1 cellular context compared by ENCODE assay signal in the genomic region with DNA sequence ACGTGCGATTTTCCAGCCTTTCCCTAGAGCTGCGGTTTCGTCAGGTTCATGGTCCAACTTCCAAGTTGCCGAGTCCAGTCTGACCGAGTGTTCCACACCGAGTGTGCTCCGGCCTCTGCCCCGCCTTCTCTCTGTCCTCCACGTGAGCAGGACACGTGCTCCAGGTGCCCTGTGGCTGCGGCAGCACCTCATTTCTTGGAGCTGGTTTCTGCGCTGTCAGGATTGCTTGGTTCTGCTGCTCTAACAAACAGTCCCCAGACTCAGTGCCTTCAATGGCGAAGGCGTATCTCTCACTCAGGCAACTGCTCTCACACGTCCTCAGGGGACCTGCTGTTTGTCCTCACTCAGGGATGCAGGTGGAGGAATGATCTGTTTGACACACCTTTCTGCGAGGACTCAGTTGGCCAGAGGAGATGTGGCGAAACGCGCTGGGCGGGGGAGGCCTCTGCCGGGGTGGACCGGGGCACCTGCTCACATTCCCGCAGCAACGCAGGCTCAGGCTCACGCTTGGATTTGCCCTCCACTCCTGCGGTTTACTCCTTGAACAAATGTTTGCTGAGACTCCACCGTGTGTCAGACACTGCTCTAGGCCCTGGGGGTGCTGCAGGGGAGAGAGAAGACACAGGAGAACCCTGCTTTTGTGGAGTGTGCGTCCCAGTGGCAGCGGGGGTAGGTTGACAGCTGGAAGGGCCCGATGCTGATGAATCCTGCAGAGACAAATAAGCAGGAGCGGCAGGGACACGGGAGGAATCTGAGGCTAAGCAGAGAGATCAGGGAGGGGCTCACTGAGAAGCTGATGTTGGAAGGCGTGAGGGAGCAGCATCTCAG.
A peak's percentile ranks its signal among the peaks of the same experiment; 100 is the strongest.
TF ChIP-seq lines count a peak whose summit lies in the region.

No MANE protein-coding gene starts in this region.

TF ChIP-seq in HepG2, 621 proteins besides CTCF, POLR2A, EP300 and RAD21 (continued from another document and continues in another):
- TF ChIP-seq, protein P1, sequence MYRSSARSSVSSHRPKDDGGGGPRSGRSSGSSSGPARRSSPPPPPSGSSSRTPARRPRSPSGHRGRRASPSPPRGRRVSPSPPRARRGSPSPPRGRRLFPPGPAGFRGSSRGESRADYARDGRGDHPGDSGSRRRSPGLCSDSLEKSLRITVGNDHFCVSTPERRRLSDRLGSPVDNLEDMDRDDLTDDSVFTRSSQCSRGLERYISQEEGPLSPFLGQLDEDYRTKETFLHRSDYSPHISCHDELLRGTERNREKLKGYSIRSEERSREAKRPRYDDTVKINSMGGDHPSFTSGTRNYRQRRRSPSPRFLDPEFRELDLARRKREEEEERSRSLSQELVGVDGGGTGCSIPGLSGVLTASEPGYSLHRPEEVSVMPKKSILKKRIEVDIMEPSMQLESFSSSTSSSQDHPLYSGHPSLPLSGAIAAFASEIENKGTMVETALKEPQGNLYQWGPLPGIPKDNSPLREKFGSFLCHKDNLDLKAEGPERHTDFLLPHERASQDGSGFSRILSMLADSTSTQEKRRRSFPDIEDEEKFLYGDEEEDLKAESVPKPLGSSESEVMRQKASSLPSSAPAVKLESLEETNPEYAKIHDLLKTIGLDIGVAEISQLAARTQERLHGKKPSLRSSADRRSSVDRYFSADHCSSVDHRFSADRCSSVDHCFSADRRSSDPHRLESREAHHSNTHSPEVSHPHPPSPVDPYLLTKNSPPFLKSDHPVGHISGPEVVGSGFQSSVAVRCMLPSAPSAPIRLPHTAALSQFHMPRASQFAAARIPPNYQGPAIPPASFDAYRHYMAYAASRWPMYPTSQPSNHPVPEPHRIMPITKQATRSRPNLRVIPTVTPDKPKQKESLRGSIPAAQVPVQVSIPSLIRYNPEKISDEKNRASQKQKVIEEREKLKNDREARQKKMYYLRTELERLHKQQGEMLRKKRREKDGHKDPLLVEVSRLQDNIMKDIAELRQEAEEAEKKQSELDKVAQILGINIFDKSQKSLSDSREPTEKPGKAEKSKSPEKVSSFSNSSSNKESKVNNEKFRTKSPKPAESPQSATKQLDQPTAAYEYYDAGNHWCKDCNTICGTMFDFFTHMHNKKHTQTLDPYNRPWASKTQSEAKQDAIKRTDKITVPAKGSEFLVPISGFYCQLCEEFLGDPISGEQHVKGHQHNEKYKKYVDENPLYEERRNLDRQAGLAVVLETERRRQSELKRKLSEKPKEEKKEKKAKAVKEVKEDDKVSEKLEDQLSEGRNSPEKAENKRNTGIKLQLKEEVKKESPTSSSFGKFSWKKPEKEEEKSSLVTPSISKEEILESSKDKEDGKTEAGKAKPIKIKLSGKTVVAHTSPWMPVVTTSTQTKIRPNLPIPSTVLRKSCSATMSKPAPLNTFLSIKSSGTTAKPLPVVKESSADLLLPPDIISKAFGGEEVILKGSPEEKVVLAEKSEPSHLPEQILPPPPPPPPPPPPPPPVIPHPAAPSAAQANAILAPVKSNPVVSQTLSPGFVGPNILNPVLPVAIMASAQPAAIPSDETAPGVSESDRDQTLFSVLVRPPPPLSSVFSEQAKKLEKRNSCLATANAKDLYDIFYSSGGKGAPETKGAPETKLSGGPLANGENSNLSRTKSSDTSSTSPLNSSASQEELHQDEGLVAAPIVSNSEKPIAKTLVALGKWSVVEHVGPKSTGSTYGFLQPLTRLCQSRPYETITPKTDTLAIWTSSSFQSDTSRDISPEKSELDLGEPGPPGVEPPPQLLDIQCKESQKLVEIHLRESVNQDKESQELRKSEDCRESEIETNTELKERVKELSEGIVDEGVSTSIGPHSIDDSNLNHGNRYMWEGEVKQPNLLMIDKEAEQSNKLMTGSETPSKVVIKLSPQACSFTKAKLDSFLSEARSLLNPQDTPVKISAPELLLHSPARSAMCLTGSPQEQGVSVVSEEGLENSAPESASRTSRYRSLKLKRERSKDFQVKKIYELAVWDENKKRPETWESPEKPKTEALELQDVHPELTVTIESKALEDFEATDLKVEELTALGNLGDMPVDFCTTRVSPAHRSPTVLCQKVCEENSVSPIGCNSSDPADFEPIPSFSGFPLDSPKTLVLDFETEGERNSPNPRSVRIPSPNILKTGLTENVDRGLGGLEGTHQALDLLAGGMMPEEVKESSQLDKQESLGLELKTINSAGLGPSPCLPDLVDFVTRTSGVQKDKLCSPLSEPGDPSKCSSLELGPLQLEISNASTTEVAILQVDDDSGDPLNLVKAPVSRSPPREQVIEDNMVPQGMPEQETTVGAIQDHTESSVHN (CRISPR knock-in tag; IDR thresholded peaks at IDR 0.05), result peak; percentile 85; the same call in 1 of the 2 replicates
- peak; percentile 97 for TF ChIP-seq ZNF441 (CRISPR knock-in tag; IDR thresholded peaks at IDR 0.05; ENCODE audit: borderline replicate concordance)
- peak; percentile 89 for TF ChIP-seq ZNF589 (CRISPR knock-in tag; conservative IDR thresholded peaks at IDR 0.05)
- TF ChIP-seq, protein P2, sequence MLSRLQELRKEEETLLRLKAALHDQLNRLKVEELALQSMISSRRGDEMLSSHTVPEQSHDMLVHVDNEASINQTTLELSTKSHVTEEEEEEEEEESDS (CRISPR knock-in tag; IDR thresholded peaks at IDR 0.05; ENCODE audit: borderline replicate concordance), result peak; percentile 79; the same call in 1 of the 2 replicates
- no peak for TF ChIP-seq KDM4B (CRISPR knock-in tag; IDR thresholded peaks at IDR 0.05)
- no peak for TF ChIP-seq ZNF3 (CRISPR knock-in tag; IDR thresholded peaks at IDR 0.05)
- 0 out of 2 replicates have a peak, but pooled peaks have one; percentile 43 for TF ChIP-seq YEATS2 (CRISPR knock-in tag; IDR thresholded peaks at IDR 0.05; ENCODE audit: borderline replicate concordance)
- no peak for TF ChIP-seq GABPA (IDR thresholded peaks at IDR 0.05; ENCODE audit: low read depth, low read length)
- TF ChIP-seq GABPA (CRISPR knock-in tag; IDR thresholded peaks at IDR 0.05; ENCODE audit: low read depth), result peak; percentile 24; the same call in 1 of the 2 replicates
- no peak for TF ChIP-seq GTF3A (CRISPR knock-in tag; conservative IDR thresholded peaks at IDR 0.05)
- peak; percentile 21; the same call in 1 of the 2 replicates for TF ChIP-seq EED (CRISPR knock-in tag; IDR thresholded peaks at IDR 0.05)
- TF ChIP-seq, protein P3, sequence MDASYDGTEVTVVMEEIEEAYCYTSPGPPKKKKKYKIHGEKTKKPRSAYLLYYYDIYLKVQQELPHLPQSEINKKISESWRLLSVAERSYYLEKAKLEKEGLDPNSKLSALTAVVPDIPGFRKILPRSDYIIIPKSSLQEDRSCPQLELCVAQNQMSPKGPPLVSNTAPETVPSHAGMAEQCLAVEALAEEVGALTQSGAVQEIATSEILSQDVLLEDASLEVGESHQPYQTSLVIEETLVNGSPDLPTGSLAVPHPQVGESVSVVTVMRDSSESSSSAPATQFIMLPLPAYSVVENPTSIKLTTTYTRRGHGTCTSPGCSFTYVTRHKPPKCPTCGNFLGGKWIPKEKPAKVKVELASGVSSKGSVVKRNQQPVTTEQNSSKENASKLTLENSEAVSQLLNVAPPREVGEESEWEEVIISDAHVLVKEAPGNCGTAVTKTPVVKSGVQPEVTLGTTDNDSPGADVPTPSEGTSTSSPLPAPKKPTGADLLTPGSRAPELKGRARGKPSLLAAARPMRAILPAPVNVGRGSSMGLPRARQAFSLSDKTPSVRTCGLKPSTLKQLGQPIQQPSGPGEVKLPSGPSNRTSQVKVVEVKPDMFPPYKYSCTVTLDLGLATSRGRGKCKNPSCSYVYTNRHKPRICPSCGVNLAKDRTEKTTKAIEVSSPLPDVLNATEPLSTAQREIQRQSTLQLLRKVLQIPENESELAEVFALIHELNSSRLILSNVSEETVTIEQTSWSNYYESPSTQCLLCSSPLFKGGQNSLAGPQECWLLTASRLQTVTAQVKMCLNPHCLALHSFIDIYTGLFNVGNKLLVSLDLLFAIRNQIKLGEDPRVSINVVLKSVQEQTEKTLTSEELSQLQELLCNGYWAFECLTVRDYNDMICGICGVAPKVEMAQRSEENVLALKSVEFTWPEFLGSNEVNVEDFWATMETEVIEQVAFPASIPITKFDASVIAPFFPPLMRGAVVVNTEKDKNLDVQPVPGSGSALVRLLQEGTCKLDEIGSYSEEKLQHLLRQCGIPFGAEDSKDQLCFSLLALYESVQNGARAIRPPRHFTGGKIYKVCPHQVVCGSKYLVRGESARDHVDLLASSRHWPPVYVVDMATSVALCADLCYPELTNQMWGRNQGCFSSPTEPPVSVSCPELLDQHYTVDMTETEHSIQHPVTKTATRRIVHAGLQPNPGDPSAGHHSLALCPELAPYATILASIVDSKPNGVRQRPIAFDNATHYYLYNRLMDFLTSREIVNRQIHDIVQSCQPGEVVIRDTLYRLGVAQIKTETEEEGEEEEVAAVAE (CRISPR knock-in tag; IDR thresholded peaks at IDR 0.05; ENCODE audit: borderline replicate concordance), result 0 out of 2 replicates have a peak, but pooled peaks have one; percentile 59
- TF ChIP-seq ZNF619 (CRISPR knock-in tag; IDR thresholded peaks at IDR 0.05), result no peak
- peak; percentile 41; the same call in 1 of the 2 replicates for TF ChIP-seq HMG20A (CRISPR knock-in tag; IDR thresholded peaks at IDR 0.05; ENCODE audit: borderline replicate concordance)
- 0 out of 2 replicates have a peak, but pooled peaks have one; percentile 14 for TF ChIP-seq NR2C2 (CRISPR knock-in tag; IDR thresholded peaks at IDR 0.05; ENCODE audit: borderline replicate concordance)
- no peak for TF ChIP-seq KLF9 (CRISPR knock-in tag; IDR thresholded peaks at IDR 0.05; ENCODE audit: low read depth)
- TF ChIP-seq BORCS8-MEF2B (CRISPR knock-in tag; IDR thresholded peaks at IDR 0.05), result peak; percentile 68; the same call in 1 of the 2 replicates
- TF ChIP-seq ZNF430 (CRISPR knock-in tag; IDR thresholded peaks at IDR 0.05), result peak; percentile 99
- peak; percentile 48; the same call in 1 of the 2 replicates for TF ChIP-seq ZNF703 (CRISPR knock-in tag; IDR thresholded peaks at IDR 0.05; ENCODE audit: borderline replicate concordance)
- peak; percentile 59; the same call in 1 of the 2 replicates for TF ChIP-seq ZNF335 (CRISPR knock-in tag; IDR thresholded peaks at IDR 0.05)
- 0 out of 2 replicates have a peak, but pooled peaks have one; percentile 28 for TF ChIP-seq ZNF724P (CRISPR knock-in tag; IDR thresholded peaks at IDR 0.05; ENCODE audit: borderline replicate concordance)
- peak; percentile 28 for TF ChIP-seq XRCC5 (optimal IDR thresholded peaks at IDR 0.05; ENCODE audit: low read length)
- TF ChIP-seq ZMYM4 (CRISPR knock-in tag; IDR thresholded peaks at IDR 0.05), result peak; percentile 68
- peak; percentile 64; the same call in 1 of the 2 replicates for TF ChIP-seq ZFY (CRISPR knock-in tag; IDR thresholded peaks at IDR 0.05)
- peak; percentile 96 for TF ChIP-seq SETDB1 (CRISPR knock-in tag; IDR thresholded peaks at IDR 0.05; ENCODE audit: borderline replicate concordance)
- TF ChIP-seq ZKSCAN5 (CRISPR knock-in tag; IDR thresholded peaks at IDR 0.05), result no peak; the same call in 1 of the 2 replicates
- peak; percentile 89 for TF ChIP-seq ZNF564 (CRISPR knock-in tag; IDR thresholded peaks at IDR 0.05)
- TF ChIP-seq ZNF263 (CRISPR knock-in tag; IDR thresholded peaks at IDR 0.05), result peak; percentile 92
- peak; percentile 52; the same call in 1 of the 2 replicates for TF ChIP-seq CBFB (CRISPR knock-in tag; IDR thresholded peaks at IDR 0.05)
- peak; percentile 94 for TF ChIP-seq ZNF30 (CRISPR knock-in tag; IDR thresholded peaks at IDR 0.05)
- TF ChIP-seq, protein P4, sequence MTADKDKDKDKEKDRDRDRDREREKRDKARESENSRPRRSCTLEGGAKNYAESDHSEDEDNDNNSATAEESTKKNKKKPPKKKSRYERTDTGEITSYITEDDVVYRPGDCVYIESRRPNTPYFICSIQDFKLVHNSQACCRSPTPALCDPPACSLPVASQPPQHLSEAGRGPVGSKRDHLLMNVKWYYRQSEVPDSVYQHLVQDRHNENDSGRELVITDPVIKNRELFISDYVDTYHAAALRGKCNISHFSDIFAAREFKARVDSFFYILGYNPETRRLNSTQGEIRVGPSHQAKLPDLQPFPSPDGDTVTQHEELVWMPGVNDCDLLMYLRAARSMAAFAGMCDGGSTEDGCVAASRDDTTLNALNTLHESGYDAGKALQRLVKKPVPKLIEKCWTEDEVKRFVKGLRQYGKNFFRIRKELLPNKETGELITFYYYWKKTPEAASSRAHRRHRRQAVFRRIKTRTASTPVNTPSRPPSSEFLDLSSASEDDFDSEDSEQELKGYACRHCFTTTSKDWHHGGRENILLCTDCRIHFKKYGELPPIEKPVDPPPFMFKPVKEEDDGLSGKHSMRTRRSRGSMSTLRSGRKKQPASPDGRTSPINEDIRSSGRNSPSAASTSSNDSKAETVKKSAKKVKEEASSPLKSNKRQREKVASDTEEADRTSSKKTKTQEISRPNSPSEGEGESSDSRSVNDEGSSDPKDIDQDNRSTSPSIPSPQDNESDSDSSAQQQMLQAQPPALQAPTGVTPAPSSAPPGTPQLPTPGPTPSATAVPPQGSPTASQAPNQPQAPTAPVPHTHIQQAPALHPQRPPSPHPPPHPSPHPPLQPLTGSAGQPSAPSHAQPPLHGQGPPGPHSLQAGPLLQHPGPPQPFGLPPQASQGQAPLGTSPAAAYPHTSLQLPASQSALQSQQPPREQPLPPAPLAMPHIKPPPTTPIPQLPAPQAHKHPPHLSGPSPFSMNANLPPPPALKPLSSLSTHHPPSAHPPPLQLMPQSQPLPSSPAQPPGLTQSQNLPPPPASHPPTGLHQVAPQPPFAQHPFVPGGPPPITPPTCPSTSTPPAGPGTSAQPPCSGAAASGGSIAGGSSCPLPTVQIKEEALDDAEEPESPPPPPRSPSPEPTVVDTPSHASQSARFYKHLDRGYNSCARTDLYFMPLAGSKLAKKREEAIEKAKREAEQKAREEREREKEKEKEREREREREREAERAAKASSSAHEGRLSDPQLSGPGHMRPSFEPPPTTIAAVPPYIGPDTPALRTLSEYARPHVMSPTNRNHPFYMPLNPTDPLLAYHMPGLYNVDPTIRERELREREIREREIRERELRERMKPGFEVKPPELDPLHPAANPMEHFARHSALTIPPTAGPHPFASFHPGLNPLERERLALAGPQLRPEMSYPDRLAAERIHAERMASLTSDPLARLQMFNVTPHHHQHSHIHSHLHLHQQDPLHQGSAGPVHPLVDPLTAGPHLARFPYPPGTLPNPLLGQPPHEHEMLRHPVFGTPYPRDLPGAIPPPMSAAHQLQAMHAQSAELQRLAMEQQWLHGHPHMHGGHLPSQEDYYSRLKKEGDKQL (CRISPR knock-in tag; IDR thresholded peaks at IDR 0.05; ENCODE audit: low read depth), result 0 out of 2 replicates have a peak, but pooled peaks have one; percentile 36
- no peak for TF ChIP-seq MTF1 (CRISPR knock-in tag; IDR thresholded peaks at IDR 0.05)
